8 cellular contexts compared by ENCODE assay signal in the genomic region with DNA sequence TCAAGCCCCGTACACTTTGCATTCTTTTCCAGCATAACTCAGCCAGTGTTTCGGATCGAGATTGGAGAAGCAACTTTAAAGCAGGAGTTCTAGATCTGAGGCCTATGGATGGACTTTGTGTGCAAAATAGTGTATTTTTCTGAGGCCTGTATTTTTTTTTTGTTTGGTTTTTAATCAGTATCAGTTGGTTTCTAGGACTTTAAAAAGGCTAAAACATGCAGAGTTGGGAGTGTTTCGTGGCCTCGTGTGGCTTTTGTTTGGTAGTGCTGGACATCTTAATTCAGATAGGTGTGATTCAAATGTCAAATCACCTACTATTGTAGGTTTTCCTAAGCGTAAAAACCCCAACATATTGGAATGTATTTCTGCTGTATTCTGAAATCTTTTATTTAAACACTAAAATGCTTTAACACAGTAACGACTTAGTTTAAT. TPM values are rescaled to one million over a fixed set of nuclear protein-coding genes. Genes with fewer than 3 reads are reported as not detected.
DNase-seq lines count a peak whose midpoint lies in the region; ATAC-seq and TF ChIP-seq lines count a peak whose summit lies in the region.

No MANE protein-coding gene starts in this region.

- DNase-seq in left ventricle myocardium inferior (no peak), left ventricle myocardium superior (no peak), SHP77 (lab: John Stamatoyannopoulos, UW) (peak; percentile 33 to 41), esophagus muscularis mucosa (ENCODE audit: extremely low spot score) (no peak), psoas muscle (no peak), mesenteric fat pad (ENCODE audit: low spot score) (no peak)
- DNase-seq in stimulated activated CD4-positive, alpha-beta T cell treated with anti-CD3 and anti-CD28 coated beads, Interleukin-2, amount 100 ng/mL, for 48 hours = no peak
- DNase-seq in activated CD4-positive, alpha-beta T cell treated with anti-CD3 and anti-CD28 coated beads, Interleukin-2, amount 50 U/mL, for 1 hour = no peak

- intact Hi-C loops in left ventricle myocardium inferior (cut with micrococcal nuclease) (no loop called here), left ventricle myocardium superior (cut with micrococcal nuclease) (no loop called here), esophagus muscularis mucosa (cut with DNase I) (loop anchor here (5.0 kb wide), 1 partner anchor 136 kb away; a partner anchor contains a TSS), psoas muscle (cut with DNase I) (loop anchor here in 1 of 2 donors (5.0 kb wide), 1 partner anchor 164 kb away; no protein-coding TSS in a partner anchor)

- H3K27ac ChIP-seq in left ventricle myocardium inferior (replicated peaks) = peak overlapping the region; percentile 93
- H3K27ac ChIP-seq in esophagus muscularis mucosa (replicated peaks in 1 of 4) = peak overlapping the region; percentile 88 to 95 (median 92)
- H3K27ac ChIP-seq in psoas muscle = peak overlapping the region; percentile 94

- ATAC-seq in left ventricle myocardium superior (no peak), psoas muscle (no peak)

- 3% methylated on average over 7 of the region's 7 CpGs for WGBS in esophagus muscularis mucosa
- WGBS in psoas muscle, 3 donors = 0 to 2% (median 1%) methylated on average over 7 of the region's 7 CpGs

- H3K4me1 ChIP-seq in left ventricle myocardium inferior = peaks cover 65% of the 10 kb centered on the region
- peaks cover 25 to 54% (median 44%) of the 10 kb centered on the region in 4 donors for H3K4me1 ChIP-seq in esophagus muscularis mucosa
- peaks cover 22% of the 10 kb centered on the region for H3K4me1 ChIP-seq in psoas muscle

- TF ChIP-seq EP300 in esophagus muscularis mucosa (IDR thresholded peaks at IDR 0.05) = no peak

- TF ChIP-seq CTCF in left ventricle myocardium inferior (IDR thresholded peaks at IDR 0.05; ENCODE audit: borderline replicate concordance) = no peak
- no peak for TF ChIP-seq CTCF in esophagus muscularis mucosa (IDR thresholded peaks at IDR 0.05)
- TF ChIP-seq CTCF in psoas muscle (IDR thresholded peaks at IDR 0.05) = no peak

- H3K4me3 ChIP-seq in left ventricle myocardium inferior (peak overlapping the region; percentile 97), esophagus muscularis mucosa (peak overlapping the region; percentile 84 to 96 (median 94)), psoas muscle (peak overlapping the region; percentile 94)

- H3K36me3 ChIP-seq in left ventricle myocardium inferior (peaks cover 22% of the 10 kb centered on the region), esophagus muscularis mucosa (peaks cover 0 to 23% (median 2%) of the 10 kb centered on the region in 4 donors), psoas muscle (ENCODE audit: insufficient read depth in 1 of 2, low read depth in 1 of 2) (peaks cover 0 to 8% of the 10 kb centered on the region in 2 donors)

- H3K9me3 ChIP-seq in left ventricle myocardium inferior (replicated peaks) = no peaks in the 10 kb centered on the region
- H3K9me3 ChIP-seq in esophagus muscularis mucosa = no peaks in the 10 kb centered on the region
- H3K9me3 ChIP-seq in psoas muscle = no peaks in the 10 kb centered on the region

- TF ChIP-seq POLR2A in esophagus muscularis mucosa (IDR thresholded peaks at IDR 0.05; ENCODE audit: low read depth) = no peak

- no peaks in the 10 kb centered on the region for H3K27me3 ChIP-seq in left ventricle myocardium inferior (ENCODE audit: low read depth)
- H3K27me3 ChIP-seq in esophagus muscularis mucosa = no peaks in the 10 kb centered on the region
- H3K27me3 ChIP-seq in psoas muscle (ENCODE audit: insufficient read depth in 3 of 3, low read length in 2 of 3) = no peaks in the 10 kb centered on the region

RNA-seq across cellular contexts. Expression of a gene that starts 0.3 kb away (rescaled TPM):
- total RNA-seq in left ventricle myocardium inferior (5.5 TPM), left ventricle myocardium superior (5.5 TPM), esophagus muscularis mucosa (1 to 10 TPM; 1.9 to 3.2 (median 2.6) TPM), psoas muscle (1 to 10 TPM; 1.8 to 5.1 (median 3.8) TPM), mesenteric fat pad (2.8 TPM)
- polyA plus RNA-seq in psoas muscle = 1 to 10 TPM; 1.4 to 2.9 (median 1.6) TPM

RNA-seq across cellular contexts. Expression of a gene that starts 0.8 kb away (rescaled TPM):
- total RNA-seq in left ventricle myocardium inferior = 23.4 TPM
- 25.7 TPM for total RNA-seq in left ventricle myocardium superior
- 10 to 100 TPM; 21.0 to 42.3 (median 26.2) TPM for total RNA-seq in esophagus muscularis mucosa
- 10 to 100 TPM; 20.9 to 29.2 (median 22.5) TPM for total RNA-seq in psoas muscle
- 10 to 100 TPM; 11.3 to 23.5 (median 13.8) TPM for polyA plus RNA-seq in psoas muscle
- total RNA-seq in mesenteric fat pad = 14.4 TPM

RNA-seq across cellular contexts. Expression of a gene that starts 47.3 kb away (rescaled TPM):
- total RNA-seq in left ventricle myocardium inferior = 6.8 TPM
- 6.4 TPM for total RNA-seq in left ventricle myocardium superior
- total RNA-seq in esophagus muscularis mucosa = 1 to 10 TPM; 5.0 to 7.5 (median 6.3) TPM
- total RNA-seq in psoas muscle = 1 to 10 TPM; 2.3 to 5.0 (median 2.9) TPM
- 1 to 10 TPM; 1.6 to 2.3 (median 1.6) TPM for polyA plus RNA-seq in psoas muscle
- total RNA-seq in mesenteric fat pad = 9.0 TPM

Comparison
In these comparisons a context has a peak if more than half of its experiments do, and no peak if none do; other contexts are left out.
1. DNase-seq: peak in SHP77 (2 of 2); none in left ventricle myocardium inferior (single experiment), left ventricle myocardium superior (single experiment), esophagus muscularis mucosa (single experiment), psoas muscle (0 of 2), stimulated activated CD4-positive, alpha-beta T cell treated with anti-CD3 and anti-CD28 coated beads, Interleukin-2, amount 100 ng/mL, for 48 hours (0 of 2), activated CD4-positive, alpha-beta T cell treated with anti-CD3 and anti-CD28 coated beads, Interleukin-2, amount 50 U/mL, for 1 hour (single experiment) and mesenteric fat pad (single experiment).
2. Peak in every context shown above with its lines, with median percentiles within 50 percentile points of each other: H3K27ac ChIP-seq and H3K4me3 ChIP-seq.